23 cellular contexts compared by ENCODE assay signal in the genomic region with DNA sequence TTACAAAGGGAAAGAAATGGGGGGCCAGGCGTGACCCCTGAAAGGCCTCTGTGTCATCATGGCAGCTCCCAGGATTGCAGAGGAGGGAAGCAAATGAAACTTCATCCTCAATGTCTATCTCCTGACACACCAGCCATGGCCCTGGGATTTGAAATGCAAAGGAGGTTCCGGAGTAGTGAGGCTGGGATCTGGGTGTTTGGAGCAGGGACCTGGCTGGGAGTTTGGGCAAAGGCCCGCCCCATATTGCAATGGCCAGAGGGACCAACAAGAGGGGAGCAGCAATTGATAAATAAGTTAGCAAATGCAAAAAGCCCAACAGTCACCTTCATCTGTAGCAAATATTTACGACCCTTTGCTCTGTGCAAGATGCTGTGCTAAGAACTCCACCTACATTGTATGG.
DNase-seq lines count a peak whose midpoint lies in the region; ATAC-seq, FAIRE-seq and TF ChIP-seq lines count a peak whose summit lies in the region.
"Had no signal": no experiment of that assay in that cellular context is flagged by ENCODE, and none has a peak within 500 bp of the region (broad histone marks: within the 10 kb centered on the region; RNA-seq: fewer than 3 reads in every experiment).

No MANE protein-coding gene starts in this region.

- no peak overlapping the region for H2BK12ac ChIP-seq in neuronal stem cell (ENCODE audit: low read length)

- H2BK5ac ChIP-seq in neuronal stem cell (ENCODE audit: low read length) = no peak overlapping the region

- H3K27me3 ChIP-seq in neuronal stem cell (ENCODE audit: control insufficient read depth in 3 of 3, insufficient read depth in 3 of 3, low read depth in 1 of 3, low read length in 3 of 3) (no peaks in the 10 kb centered on the region), suprapubic skin (no peaks in the 10 kb centered on the region), spleen (replicated peaks in 1 of 7) (peaks cover 0 to 6% (median 0%) of the 10 kb centered on the region in 7 donors)

- no peak overlapping the region for H3K4me3 Mint-ChIP-seq in activated CD8-positive, alpha-beta memory T cell treated with anti-CD3 and anti-CD28 coated beads, Interleukin-2, amount 10 ng/mL, durations not matched to agents 7 days and 5 days
- H3K4me3 Mint-ChIP-seq: B cell; CD4-positive, alpha-beta T cell; CD8-positive, alpha-beta T cell had no signal

- FAIRE-seq in H54 (lab: Jason Lieb, UNC) = no peak
- FAIRE-seq: A549, D721Med, G401.6, GM12891, GM19239 had no signal

- no peak overlapping the region for H4K8ac ChIP-seq in neuronal stem cell (ENCODE audit: low read depth, low read length)

- no CpG with 5 or more reads among the region's 4 CpGs for whole genome bisulfite sequencing in neuronal stem cell (ENCODE audit: extremely low coverage in 2 of 2, insufficient read length in 2 of 2, insufficient replicate concordance in 1 of 2), 2 donors
- 95% methylated on average over 4 of the region's 4 CpGs for WGBS in suprapubic skin
- 92 to 96% (median 95%) methylated on average over 4 of the region's 4 CpGs for WGBS in spleen, 5 donors

- peaks cover 29% of the 10 kb centered on the region for H3K27me3 Mint-ChIP-seq in activated CD8-positive, alpha-beta memory T cell treated with anti-CD3 and anti-CD28 coated beads, Interleukin-2, amount 10 ng/mL, durations not matched to agents 7 days and 5 days

- intact Hi-C loops in spleen (cut with DNase I; ENCODE audit: low total_unique reads) = no loop called here
- intact Hi-C loops in sciatic nerve (cut with DNase I) = no loop called here

- ATAC-seq in activated CD8-positive, alpha-beta memory T cell treated with anti-CD3 and anti-CD28 coated beads, Interleukin-2, amount 10 ng/mL, durations not matched to agents 7 days and 5 days = no peak
- ATAC-seq in sciatic nerve = no peak
- ATAC-seq: A549; CD8-positive, alpha-beta T cell had no signal

- H3K27ac Mint-ChIP-seq in activated CD8-positive, alpha-beta memory T cell treated with anti-CD3 and anti-CD28 coated beads, Interleukin-2, amount 10 ng/mL, durations not matched to agents 7 days and 5 days = no peak overlapping the region
- H3K27ac Mint-ChIP-seq: B cell; CD4-positive, alpha-beta T cell; CD8-positive, alpha-beta T cell had no signal

- no peaks in the 10 kb centered on the region for H3K36me3 ChIP-seq in neuronal stem cell (replicated peaks in 1 of 2; ENCODE audit: control insufficient read depth in 2 of 2, insufficient read depth in 2 of 2, low read length in 2 of 2)
- H3K36me3 ChIP-seq in suprapubic skin = no peaks in the 10 kb centered on the region
- H3K36me3 ChIP-seq in spleen = no peaks in the 10 kb centered on the region
- H3K36me3 ChIP-seq: BLaER1 treated with 17β-estradiol and CSF1 and Interleukin-3, amounts not matched to agents 10 nM and 100 nM had no signal

- H3K9me3 ChIP-seq in neuronal stem cell (replicated peaks in 1 of 2; ENCODE audit: control insufficient read depth in 2 of 2, insufficient read depth in 1 of 2, low read depth in 1 of 2, low read length in 2 of 2) (no peaks in the 10 kb centered on the region), suprapubic skin (no peaks in the 10 kb centered on the region), spleen (peaks cover 0 to 5% (median 0%) of the 10 kb centered on the region in 8 donors)
- H3K9me3 ChIP-seq: A549 had no signal

- H3K4ac ChIP-seq in neuronal stem cell (ENCODE audit: low read length) = no peak overlapping the region

- no peak overlapping the region for H2BK120ac ChIP-seq in neuronal stem cell (ENCODE audit: low read depth, low read length)

- CTCF ChIA-PET in activated CD8-positive, alpha-beta memory T cell treated with anti-CD3 and anti-CD28 coated beads, Interleukin-2, amount 10 ng/mL, durations not matched to agents 7 days and 5 days (lab: Charles Lee) = no interaction called here

- H3K27ac ChIP-seq in neuronal stem cell (replicated peaks; ENCODE audit: low read length) (no peak overlapping the region), suprapubic skin (no peak overlapping the region), spleen (no peak overlapping the region)
- H3K27ac ChIP-seq: 22Rv1; A549; BLaER1 treated with 17β-estradiol and CSF1 and Interleukin-3, amounts not matched to agents 10 nM and 100 nM; C4-2B had no signal

- H3K9ac ChIP-seq in neuronal stem cell (ENCODE audit: low read depth, low read length, poor library complexity) = no peak overlapping the region
- H3K9ac ChIP-seq: BLaER1 treated with 17β-estradiol and CSF1 and Interleukin-3, amounts not matched to agents 10 nM and 100 nM had no signal

- no peaks in the 10 kb centered on the region for H3K36me3 Mint-ChIP-seq in activated CD8-positive, alpha-beta memory T cell treated with anti-CD3 and anti-CD28 coated beads, Interleukin-2, amount 10 ng/mL, durations not matched to agents 7 days and 5 days
- H3K36me3 Mint-ChIP-seq: CD8-positive, alpha-beta T cell had no signal

- H3K14ac ChIP-seq in neuronal stem cell (ENCODE audit: low read length) = no peak overlapping the region

- TF ChIP-seq EP300 in suprapubic skin (IDR thresholded peaks at IDR 0.05) = no peak

- no peak for TF ChIP-seq CTCF in suprapubic skin (IDR thresholded peaks at IDR 0.05)
- no peak for TF ChIP-seq CTCF in spleen (IDR thresholded peaks at IDR 0.05 in 8 of 11, conservative IDR thresholded peaks at IDR 0.05 in 3 of 11)

- H4K91ac ChIP-seq in neuronal stem cell (ENCODE audit: low read depth, low read length, poor library complexity) = no peak overlapping the region

- no peak overlapping the region for H3K4me2 ChIP-seq in neuronal stem cell (ENCODE audit: insufficient read depth, low read length, poor library complexity, severe bottlenecking)
- H3K4me2 ChIP-seq: A549; BLaER1 treated with 17β-estradiol and CSF1 and Interleukin-3, amounts not matched to agents 10 nM and 100 nM had no signal

- H3K79me1 ChIP-seq in neuronal stem cell (ENCODE audit: low read depth, low read length) = no peaks in the 10 kb centered on the region

- H2AFZ ChIP-seq in neuronal stem cell (ENCODE audit: low read length) = no peak overlapping the region

- peaks cover 9% of the 10 kb centered on the region for H3K4me1 Mint-ChIP-seq in activated CD8-positive, alpha-beta memory T cell treated with anti-CD3 and anti-CD28 coated beads, Interleukin-2, amount 10 ng/mL, durations not matched to agents 7 days and 5 days
- H3K4me1 Mint-ChIP-seq: B cell had no signal

- no peak overlapping the region for H3K23ac ChIP-seq in neuronal stem cell (ENCODE audit: low read depth, low read length, poor library complexity)

- H3K4me3 ChIP-seq in neuronal stem cell (ENCODE audit: low read length in 2 of 2) = no peak overlapping the region
- no peak overlapping the region for H3K4me3 ChIP-seq in suprapubic skin
- no peak overlapping the region for H3K4me3 ChIP-seq in spleen
- H3K4me3 ChIP-seq: A549; BLaER1 treated with 17β-estradiol and CSF1 and Interleukin-3, amounts not matched to agents 10 nM and 100 nM had no signal

- no peaks in the 10 kb centered on the region for H3K9me3 Mint-ChIP-seq in activated CD8-positive, alpha-beta memory T cell treated with anti-CD3 and anti-CD28 coated beads, Interleukin-2, amount 10 ng/mL, durations not matched to agents 7 days and 5 days (ENCODE audit: low read depth)
- H3K9me3 Mint-ChIP-seq: CD4-positive, alpha-beta T cell; CD8-positive, alpha-beta T cell had no signal

- no peak overlapping the region for H2BK15ac ChIP-seq in neuronal stem cell (ENCODE audit: low read length)

- peaks cover 0 to 3% of the 10 kb centered on the region in 2 donors for H3K4me1 ChIP-seq in neuronal stem cell (ENCODE audit: control insufficient read depth in 2 of 2, insufficient read depth in 1 of 2, low read depth in 1 of 2, low read length in 2 of 2)
- no peaks in the 10 kb centered on the region for H3K4me1 ChIP-seq in suprapubic skin
- H3K4me1 ChIP-seq in spleen = no peaks in the 10 kb centered on the region
- H3K4me1 ChIP-seq: A549, Caco-2 had no signal

- peak overlapping the region; percentile 16 for H3K18ac ChIP-seq in neuronal stem cell (ENCODE audit: low read length)

- peak; percentile 10 for DNase-seq in activated CD8-positive, alpha-beta memory T cell treated with anti-CD3 and anti-CD28 coated beads, Interleukin-2, amount 50 U/mL, for 48 hours
- DNase-seq in activated CD8-positive, alpha-beta memory T cell treated with anti-CD3 and anti-CD28 coated beads, Interleukin-2, amount 10 ng/mL, durations not matched to agents 7 days and 5 days = no peak
- DNase-seq in neuronal stem cell (ENCODE audit: low spot score) (no peak), suprapubic skin (ENCODE audit: low spot score in 2 of 2) (peak; percentile 7 to 57), spleen (no peak), H54 (ENCODE audit: insufficient read length, low spot score) (no peak), sciatic nerve (ENCODE audit: low spot score) (no peak)
- DNase-seq: AML-193; Caco-2; Calu3; CD4-positive, alpha-beta T cell; CD8-positive, alpha-beta T cell; DMS79 treated with DMSO at 0.1 percent for 48 hours; GF-D8 had no signal

- no peak overlapping the region for H2AK5ac ChIP-seq in neuronal stem cell (ENCODE audit: low read depth, low read length)

- TF ChIP-seq POLR2A in suprapubic skin (IDR thresholded peaks at IDR 0.05) (no peak), spleen (IDR thresholded peaks at IDR 0.05) (no peak), H54 (IDR thresholded peaks at IDR 0.05; ENCODE audit: low read depth, low read length) (no peak)

Comparison
In these comparisons a context has a peak if more than half of its experiments do, and no peak if none do; other contexts are left out.
1. DNase-seq: peak in activated CD8-positive, alpha-beta memory T cell treated with anti-CD3 and anti-CD28 coated beads, Interleukin-2, amount 50 U/mL, for 48 hours (single experiment) and suprapubic skin (2 of 2); none in activated CD8-positive, alpha-beta memory T cell treated with anti-CD3 and anti-CD28 coated beads, Interleukin-2, amount 10 ng/mL, durations not matched to agents 7 days and 5 days (single experiment), neuronal stem cell (single experiment), spleen (single experiment), H54 (single experiment) and sciatic nerve (single experiment).